In the genomic region with DNA sequence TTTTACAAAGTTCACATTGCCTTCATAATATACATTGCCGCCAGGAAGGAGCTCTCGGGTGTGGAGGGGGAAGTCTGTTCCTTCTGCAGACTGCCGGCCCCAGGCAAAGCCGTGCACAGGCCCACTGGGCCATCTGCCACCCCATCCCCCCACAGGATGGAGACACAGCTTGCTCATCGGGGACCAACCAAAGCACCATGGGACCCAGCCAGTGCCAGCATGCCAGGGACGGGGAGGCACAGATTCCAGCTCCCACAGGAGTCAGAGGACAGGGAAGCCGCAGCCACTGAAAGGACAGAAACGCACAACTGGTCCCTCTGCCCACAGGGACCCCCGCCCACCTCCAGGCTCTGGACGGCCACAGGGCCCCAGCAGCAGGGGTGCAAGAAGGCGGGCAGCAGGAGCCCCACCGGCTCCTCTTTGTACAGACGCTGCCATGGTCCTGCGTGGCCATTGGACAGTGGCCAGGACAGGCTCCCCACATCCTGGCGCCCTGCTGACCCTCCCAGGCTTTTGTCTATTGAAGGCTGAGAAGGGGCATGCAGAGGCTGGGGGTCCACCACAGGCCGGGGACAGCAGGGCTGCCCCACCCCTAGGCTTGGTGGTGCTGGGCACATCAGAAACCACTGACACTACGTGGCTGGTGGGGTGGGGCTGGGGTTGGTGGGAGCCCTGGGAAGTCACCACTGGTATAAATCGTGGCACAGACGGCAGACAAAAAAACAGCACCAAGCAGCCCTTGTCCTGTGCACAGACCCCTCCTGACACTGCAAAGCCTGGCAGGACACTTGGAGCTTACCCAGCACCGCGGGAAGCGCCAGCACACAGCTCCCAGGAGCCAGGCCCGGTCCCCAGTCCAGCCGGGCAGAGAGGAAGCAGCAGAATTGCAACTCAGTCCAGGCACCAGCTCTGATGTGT, we compare ENCODE assay signal across 18 cellular contexts.
A peak's percentile ranks its signal among the peaks of the same experiment; 100 is the strongest.
DNase-seq lines count a peak whose midpoint lies in the region; ATAC-seq and TF ChIP-seq lines count a peak whose summit lies in the region.
"Had no signal": no experiment of that assay in that cellular context is flagged by ENCODE, and none has a peak within 500 bp of the region (broad histone marks: within the 10 kb centered on the region; RNA-seq: fewer than 3 reads in every experiment).

No MANE protein-coding gene starts in this region.

- H3K9me3 Mint-ChIP-seq in chondrocyte (ENCODE audit: low read depth) = peaks cover 8% of the 10 kb centered on the region

- H3K36me3 Mint-ChIP-seq in chondrocyte (ENCODE audit: low read depth) = peaks cover 5% of the 10 kb centered on the region
- H3K36me3 Mint-ChIP-seq: CD14-positive monocyte had no signal

- H3K36me3 ChIP-seq in spleen = no peaks in the 10 kb centered on the region
- H3K36me3 ChIP-seq: SJCRH30 had no signal

- TF ChIP-seq POLR2A in spleen (IDR thresholded peaks at IDR 0.05) = no peak

- TF ChIP-seq CTCF in chondrocyte (IDR thresholded peaks at IDR 0.05) = no peak
- no peak for TF ChIP-seq CTCF in spleen (IDR thresholded peaks at IDR 0.05 in 8 of 11, conservative IDR thresholded peaks at IDR 0.05 in 3 of 11)

- H3K4me1 Mint-ChIP-seq in chondrocyte (ENCODE audit: low read depth) = no peaks in the 10 kb centered on the region
- H3K4me1 Mint-ChIP-seq: CD14-positive monocyte had no signal

- no peaks in the 10 kb centered on the region for H3K4me1 ChIP-seq in spleen
- H3K4me1 ChIP-seq: A549, SJCRH30 had no signal

- DNase-seq in activated CD8-positive, alpha-beta memory T cell treated with anti-CD3 and anti-CD28 coated beads, Interleukin-2, amount 50 U/mL, for 4 hours = peak; percentile 12
- no peak for DNase-seq in activated CD8-positive, alpha-beta memory T cell treated with anti-CD3 and anti-CD28 coated beads for 24 hours
- DNase-seq in chondrocyte (ENCODE audit: low spot score) = peak; percentile 65
- no peak for DNase-seq in left lobe of liver (ENCODE audit: low spot score)
- peak; percentile 51 for DNase-seq in spleen
- DNase-seq in NCI-H510A treated with DMSO at 0.1 percent for 48 hours (lab: John Stamatoyannopoulos, UW) = no peak
- DNase-seq: EL, NCI-H1048, NCI-H1436 treated with DMSO at 0.1 percent for 48 hours, NCI-H2029 treated with DMSO at 0.1 percent for 48 hours, NCI-H526, OCI-M1, RPMI8226, SJCRH30 had no signal

- WGBS in spleen, 5 donors = 66 to 85% (median 73%) methylated on average over 15 to 24 of the region's 24 CpGs

- H3K27me3 Mint-ChIP-seq in chondrocyte (ENCODE audit: low read depth) = peaks cover 10% of the 10 kb centered on the region

- no peak overlapping the region for H3K27ac Mint-ChIP-seq in chondrocyte (ENCODE audit: unreplicated experiment)
- H3K27ac Mint-ChIP-seq: CD14-positive monocyte had no signal

- H3K4me3 ChIP-seq in spleen = no peak overlapping the region
- H3K4me3 ChIP-seq: A549, SJCRH30 had no signal

- ATAC-seq in left lobe of liver (peak; percentile 21), HG03457 (IDR thresholded peaks at IDR 0.05; ENCODE audit: unreplicated experiment) (no peak), GM21423 (IDR thresholded peaks at IDR 0.05; ENCODE audit: unreplicated experiment) (no peak)
- ATAC-seq: A549 had no signal

- intact Hi-C loops in spleen (cut with DNase I; ENCODE audit: low total_unique reads) = no loop called here

- H3K27ac ChIP-seq in spleen = no peak overlapping the region
- H3K27ac ChIP-seq: A549, SJCRH30 had no signal

- H3K4me3 Mint-ChIP-seq in chondrocyte (ENCODE audit: unreplicated experiment) = no peak overlapping the region
- H3K4me3 Mint-ChIP-seq: CD14-positive monocyte had no signal

- peaks cover 0 to 71% (median 6%) of the 10 kb centered on the region in 7 donors for H3K27me3 ChIP-seq in spleen (replicated peaks in 1 of 7)
- H3K27me3 ChIP-seq: SJCRH30 had no signal

- peaks cover 0 to 34% (median 21%) of the 10 kb centered on the region in 8 donors for H3K9me3 ChIP-seq in spleen

Comparison
In these comparisons a context has a peak if more than half of its experiments do, and no peak if none do; other contexts are left out.
1. DNase-seq: peak in activated CD8-positive, alpha-beta memory T cell treated with anti-CD3 and anti-CD28 coated beads, Interleukin-2, amount 50 U/mL, for 4 hours (single experiment), chondrocyte (single experiment) and spleen (single experiment); none in activated CD8-positive, alpha-beta memory T cell treated with anti-CD3 and anti-CD28 coated beads for 24 hours (single experiment), left lobe of liver (single experiment) and NCI-H510A treated with DMSO at 0.1 percent for 48 hours (single experiment).